Comparison of ENCODE assay signal across 1 cellular context in genomic region chr2:233638836-233639235, GRCh38.
TF ChIP-seq lines count a peak whose summit lies in the region.

No MANE protein-coding gene starts in this region.

TF ChIP-seq in GM12878, 131 proteins besides CTCF, POLR2A, EP300 and RAD21:
- TF ChIP-seq ZBED1 (IDR thresholded peaks at IDR 0.05; ENCODE audit: borderline replicate concordance), result no peak
- no peak for TF ChIP-seq BHLHE40 (IDR thresholded peaks at IDR 0.05; ENCODE audit: borderline replicate concordance in 1 of 2, low read depth in 2 of 2, low read length in 1 of 2)
- TF ChIP-seq MYB (IDR thresholded peaks at IDR 0.05; ENCODE audit: borderline replicate concordance, low read depth, low read length), result no peak
TF ChIP-seq in GM12878: peak in this region for 0.
